6 cellular contexts compared by ENCODE assay signal in the genomic region with DNA sequence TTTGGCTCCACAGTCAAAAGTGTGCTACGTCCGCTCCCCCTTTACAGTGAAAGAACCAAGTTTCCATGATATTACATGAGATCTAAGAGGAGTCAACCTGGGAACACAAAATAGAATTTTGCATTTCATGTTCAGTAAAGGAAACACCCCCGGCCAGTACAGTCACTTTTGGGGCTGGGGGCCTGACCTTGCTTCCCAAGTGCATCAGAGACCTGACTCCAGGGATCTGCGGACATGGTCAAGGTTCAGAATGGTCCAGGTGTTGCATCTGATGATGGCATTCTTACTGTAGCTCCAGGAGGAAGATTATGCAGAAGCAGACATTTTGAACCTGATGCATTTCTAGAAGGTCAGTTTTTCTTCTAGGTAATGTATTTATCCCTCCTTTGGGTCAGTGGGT. TPM values are rescaled to one million over a fixed set of nuclear protein-coding genes. Genes with fewer than 3 reads are reported as not detected.
"Had no signal": no experiment of that assay in that cellular context is flagged by ENCODE, and none has a peak within 500 bp of the region (broad histone marks: within the 10 kb centered on the region; RNA-seq: fewer than 3 reads in every experiment).

No MANE protein-coding gene starts in this region.

- H3K4me1 ChIP-seq: HAP-1 had no signal

- DNase-seq: GM23248, GOT3, H7, IMR-90 had no signal

- H3K4me3 ChIP-seq: GM23248, HAP-1 had no signal

- H3K27ac ChIP-seq: GM23248 had no signal

- H2AFZ ChIP-seq: GM23248 had no signal

- H3K9me3 ChIP-seq: HAP-1 had no signal

- H3K36me3 ChIP-seq: HAP-1 had no signal

- H3K9ac ChIP-seq: GM23248 had no signal

RNA-seq across cellular contexts. Expression of a gene that starts 39.8 kb away (rescaled TPM):
- total RNA-seq: HT-29 had no signal
